In genomic region chr17:62911106-62911505, GRCh38 we compare ENCODE assay signal across 20 cellular contexts.
"Had no signal": no experiment of that assay in that cellular context is flagged by ENCODE, and none has a peak within 500 bp of the region (broad histone marks: within the 10 kb centered on the region; RNA-seq: fewer than 3 reads in every experiment).

No MANE protein-coding gene starts in this region.

- DNase-seq: activated CD4-positive, alpha-beta memory T cell treated with anti-CD3 and anti-CD28 coated beads for 36 hours; activated CD4-positive, alpha-beta T cell treated with anti-CD3 and anti-CD28 coated beads for 48 hours; activated CD8-positive, alpha-beta memory T cell treated with anti-CD3 and anti-CD28 coated beads, Interleukin-2, amount 10 ng/mL, durations not matched to agents 7 days and 5 days; activated gamma-delta T cell treated with Interleukin-2 at 50 U/mL for 16 hours; central memory CD4-positive, alpha-beta T cell; effector memory CD8-positive, alpha-beta T cell; esophagus squamous epithelium; foreskin fibroblast; kidney; lower lobe of right lung; natural killer cell; retina; spleen; stimulated activated CD4-positive, alpha-beta T cell treated with anti-CD3 and anti-CD28 coated beads, Interleukin-4, amount 100 ng/mL, for 1 hour; stimulated activated naive CD4-positive, alpha-beta T cell; T-helper 2 cell had no signal

- H3K36me3 ChIP-seq: esophagus squamous epithelium, lower lobe of right lung, spleen had no signal

- H3K27ac ChIP-seq: esophagus squamous epithelium, lower lobe of right lung, spleen had no signal

- H3K9me3 Mint-ChIP-seq: activated T-helper 1 cell treated with anti-CD3 and anti-CD28 coated beads, Interleukin-12 subunit alpha, Interleukin-12 subunit beta, Interleukin-2, Interleukin-4 antibody, amounts not matched to agents 30 ng/mL and 10 ng/mL and 1 ng/mL, durations not matched to agents 14 hours and 24 hours and 36 hours; natural killer cell had no signal

- H3K36me3 Mint-ChIP-seq: activated CD4-positive, alpha-beta memory T cell treated with anti-CD3 and anti-CD28 coated beads for 36 hours; activated CD8-positive, alpha-beta memory T cell treated with anti-CD3 and anti-CD28 coated beads, Interleukin-2, amount 10 ng/mL, durations not matched to agents 7 days and 5 days; activated naive CD8-positive, alpha-beta T cell; natural killer cell had no signal

- H3K9me3 ChIP-seq: esophagus squamous epithelium, lower lobe of right lung had no signal

- H3K4me3 ChIP-seq: esophagus squamous epithelium, lower lobe of right lung, spleen had no signal

- ATAC-seq: activated CD8-positive, alpha-beta memory T cell treated with anti-CD3 and anti-CD28 coated beads, Interleukin-2, amount 10 ng/mL, durations not matched to agents 7 days and 5 days; effector memory CD8-positive, alpha-beta T cell; left lobe of liver; lower lobe of right lung; natural killer cell had no signal

- H3K4me1 Mint-ChIP-seq: activated CD8-positive, alpha-beta memory T cell treated with anti-CD3 and anti-CD28 coated beads, Interleukin-2, amount 10 ng/mL, durations not matched to agents 7 days and 5 days; natural killer cell had no signal

- H3K4me1 ChIP-seq: lower lobe of right lung, spleen had no signal

- H3K27ac Mint-ChIP-seq: activated CD4-positive, alpha-beta memory T cell treated with anti-CD3 and anti-CD28 coated beads for 36 hours; activated CD8-positive, alpha-beta memory T cell treated with anti-CD3 and anti-CD28 coated beads, Interleukin-2, amount 10 ng/mL, durations not matched to agents 7 days and 5 days; activated naive CD8-positive, alpha-beta T cell; activated T-helper 1 cell treated with anti-CD3 and anti-CD28 coated beads, Interleukin-12 subunit alpha, Interleukin-12 subunit beta, Interleukin-2, Interleukin-4 antibody, amounts not matched to agents 30 ng/mL and 10 ng/mL and 1 ng/mL, durations not matched to agents 14 hours and 24 hours and 36 hours; effector memory CD8-positive, alpha-beta T cell; natural killer cell; progenitor cell of endocrine pancreas had no signal

- H3K4me3 Mint-ChIP-seq: activated CD4-positive, alpha-beta memory T cell treated with anti-CD3 and anti-CD28 coated beads for 36 hours; activated CD8-positive, alpha-beta memory T cell treated with anti-CD3 and anti-CD28 coated beads, Interleukin-2, amount 10 ng/mL, durations not matched to agents 7 days and 5 days; activated naive CD8-positive, alpha-beta T cell; activated T-helper 1 cell treated with anti-CD3 and anti-CD28 coated beads, Interleukin-12 subunit alpha, Interleukin-12 subunit beta, Interleukin-2, Interleukin-4 antibody, amounts not matched to agents 30 ng/mL and 10 ng/mL and 1 ng/mL, durations not matched to agents 14 hours and 24 hours and 36 hours; effector memory CD8-positive, alpha-beta T cell; natural killer cell had no signal
